9 cellular contexts compared by ENCODE assay signal in the genomic region with DNA sequence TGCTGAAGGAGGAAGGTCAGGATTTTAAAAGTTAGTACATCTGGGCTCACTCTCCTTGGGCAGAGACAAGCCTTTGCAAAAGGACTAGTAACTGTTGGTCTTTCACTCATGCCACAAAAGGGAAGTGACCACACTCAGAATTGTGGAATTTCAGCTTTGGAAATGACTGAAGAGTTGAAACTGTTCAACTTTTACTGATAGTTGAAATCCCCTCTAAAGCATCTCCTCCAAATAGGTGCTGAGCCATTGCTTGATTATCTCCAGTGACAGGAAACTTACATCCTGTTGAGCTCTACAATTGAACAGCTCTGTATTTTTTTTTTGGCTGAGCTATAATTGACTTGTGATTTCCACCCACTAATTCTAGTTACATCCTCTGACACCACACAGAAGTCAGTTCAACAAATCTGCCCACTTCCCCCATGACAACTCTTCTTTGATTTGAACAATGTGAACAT.
DNase-seq lines count a peak whose midpoint lies in the region; ATAC-seq lines count a peak whose summit lies in the region.
"Had no signal": no experiment of that assay in that cellular context is flagged by ENCODE, and none has a peak within 500 bp of the region (broad histone marks: within the 10 kb centered on the region; RNA-seq: fewer than 3 reads in every experiment).

No MANE protein-coding gene starts in this region.

- peaks cover 4% of the 10 kb centered on the region for H3K9me3 Mint-ChIP-seq in activated naive CD8-positive, alpha-beta T cell treated with anti-CD3 and anti-CD28 coated beads, Interleukin-2, amount 10 ng/mL, durations not matched to agents 7 days and 5 days
- peaks cover 0 to 2% of the 10 kb centered on the region in 2 donors for H3K9me3 Mint-ChIP-seq in stimulated activated naive B cell treated with anti-CD40 and anti-IgM and Interleukin-4, amounts not matched to agents 10 μg/mL and 1 μg/mL and 100 μg/mL, for 72 hours

- no peaks in the 10 kb centered on the region for H3K27me3 Mint-ChIP-seq in activated naive CD8-positive, alpha-beta T cell treated with anti-CD3 and anti-CD28 coated beads, Interleukin-2, amount 10 ng/mL, durations not matched to agents 7 days and 5 days
- H3K27me3 Mint-ChIP-seq in stimulated activated naive B cell treated with anti-CD40 and anti-IgM and Interleukin-4, amounts not matched to agents 10 μg/mL and 1 μg/mL and 100 μg/mL, for 72 hours: no peaks in the 10 kb centered on the region

- peaks cover 38% of the 10 kb centered on the region for H3K4me1 Mint-ChIP-seq in activated naive CD8-positive, alpha-beta T cell treated with anti-CD3 and anti-CD28 coated beads, Interleukin-2, amount 10 ng/mL, durations not matched to agents 7 days and 5 days
- peaks cover 28 to 41% of the 10 kb centered on the region in 2 donors for H3K4me1 Mint-ChIP-seq in stimulated activated naive B cell treated with anti-CD40 and anti-IgM and Interleukin-4, amounts not matched to agents 10 μg/mL and 1 μg/mL and 100 μg/mL, for 72 hours

- H3K36me3 Mint-ChIP-seq in activated naive CD8-positive, alpha-beta T cell treated with anti-CD3 and anti-CD28 coated beads, Interleukin-2, amount 10 ng/mL, durations not matched to agents 7 days and 5 days: peaks cover 9% of the 10 kb centered on the region
- H3K36me3 Mint-ChIP-seq in stimulated activated naive B cell treated with anti-CD40 and anti-IgM and Interleukin-4, amounts not matched to agents 10 μg/mL and 1 μg/mL and 100 μg/mL, for 72 hours: no peaks in the 10 kb centered on the region

- peak overlapping the region; percentile 55 for H3K4me3 Mint-ChIP-seq in activated naive CD8-positive, alpha-beta T cell treated with anti-CD3 and anti-CD28 coated beads, Interleukin-2, amount 10 ng/mL, durations not matched to agents 7 days and 5 days
- H3K4me3 Mint-ChIP-seq in stimulated activated naive B cell treated with anti-CD40 and anti-IgM and Interleukin-4, amounts not matched to agents 10 μg/mL and 1 μg/mL and 100 μg/mL, for 72 hours: no peak overlapping the region

- ATAC-seq in left cardiac atrium (peak; percentile 28 to 53), Right ventricle myocardium inferior (no peak), HG03520 (IDR thresholded peaks at IDR 0.05; ENCODE audit: unreplicated experiment) (peak; percentile 49)
- ATAC-seq in activated naive CD8-positive, alpha-beta T cell treated with anti-CD3 and anti-CD28 coated beads, Interleukin-2, amount 10 ng/mL, durations not matched to agents 7 days and 5 days (ENCODE audit: low read depth): peak; percentile 94
- peak; percentile 79 to 80 for ATAC-seq in stimulated activated naive B cell treated with anti-CD40 and anti-IgM and Interleukin-4, amounts not matched to agents 10 μg/mL and 1 μg/mL and 100 μg/mL, for 72 hours (replicated peaks)

- intact Hi-C loops in left cardiac atrium (cut with DNase I): no loop called here
- intact Hi-C loops in Right ventricle myocardium inferior (cut with DNase I): no loop called here

- POLR2A ChIA-PET in activated naive CD8-positive, alpha-beta T cell treated with anti-CD3 and anti-CD28 coated beads, Interleukin-2, amount 10 ng/mL, durations not matched to agents 7 days and 5 days (lab: Charles Lee): interaction anchor here (1.0 to 1.4 kb wide), 4 partner anchors 1171 to 1178 kb away, joined by 3 to 9 read pairs (median 4); a partner anchor contains a TSS

- peak overlapping the region; percentile 84 for H3K27ac Mint-ChIP-seq in activated naive CD8-positive, alpha-beta T cell treated with anti-CD3 and anti-CD28 coated beads, Interleukin-2, amount 10 ng/mL, durations not matched to agents 7 days and 5 days
- peak overlapping the region; percentile 78 for H3K27ac Mint-ChIP-seq in stimulated activated naive B cell treated with anti-CD40 and anti-IgM and Interleukin-4, amounts not matched to agents 10 μg/mL and 1 μg/mL and 100 μg/mL, for 72 hours

- in situ Hi-C loops in KBM-7 (cut with MboI; ENCODE audit: low pct_unique_long_range_greater_than_20kb, low sequenced_read_pairs): no loop called here

- DNase-seq in left cardiac atrium (no peak), Right ventricle myocardium inferior (ENCODE audit: missing footprints) (no peak), epidermal melanocyte (ENCODE audit: insufficient read length, low spot score) (no peak), NCI-H345 treated with DMSO at 0.1 percent for 48 hours (lab: John Stamatoyannopoulos, UW; ENCODE audit: unreplicated experiment) (no peak), KBM-7 (no peak)
- DNase-seq in activated naive CD8-positive, alpha-beta T cell treated with anti-CD3 and anti-CD28 coated beads, Interleukin-2, amount 10 ng/mL, durations not matched to agents 7 days and 5 days: no peak
- peak; percentile 47 for DNase-seq in stimulated activated naive B cell treated with anti-CD40 and anti-IgM and Interleukin-4, amounts not matched to agents 10 μg/mL and 1 μg/mL and 100 μg/mL, for 72 hours
- DNase-seq: MM.1S had no signal
